Comparison of ENCODE assay signal across 15 cellular contexts in the genomic region with DNA sequence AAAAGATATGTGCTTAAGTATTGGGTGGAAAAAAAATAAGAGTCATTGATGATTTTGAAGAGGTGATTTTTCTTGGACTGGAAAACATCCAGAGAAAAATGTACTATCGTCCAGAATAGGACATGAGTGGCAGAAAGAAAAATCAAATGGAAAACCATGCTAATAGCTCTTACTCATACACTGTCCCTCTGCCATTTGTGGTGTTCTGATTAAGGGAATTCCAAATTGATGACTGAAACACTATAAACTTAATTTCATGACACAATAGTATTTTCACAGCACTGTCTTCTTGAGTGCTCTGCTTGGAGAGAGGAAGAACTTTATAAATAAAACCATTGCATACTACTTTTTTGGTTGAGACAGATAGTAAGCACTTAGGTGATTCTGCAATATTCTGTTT.
DNase-seq lines count a peak whose midpoint lies in the region; ATAC-seq and TF ChIP-seq lines count a peak whose summit lies in the region.
"Had no signal": no experiment of that assay in that cellular context is flagged by ENCODE, and none has a peak within 500 bp of the region (broad histone marks: within the 10 kb centered on the region; RNA-seq: fewer than 3 reads in every experiment).

No MANE protein-coding gene starts in this region.

- DNase-seq in ELR (ENCODE audit: low read depth) = peak; percentile 74
- peak; percentile 8 for DNase-seq in RWPE1 (ENCODE audit: low spot score)
- DNase-seq in fibroblast of gingiva (ENCODE audit: low read depth) = peak; percentile 65
- DNase-seq in renal cortical epithelial cell (ENCODE audit: low read depth) = peak; percentile 70
- no peak for DNase-seq in thyroid gland
- DNase-seq in NCI-H187 treated with DMSO at 0.1 percent for 48 hours (lab: John Stamatoyannopoulos, UW) = no peak
- no peak for DNase-seq in stimulated activated naive CD8-positive, alpha-beta T cell treated with anti-CD3 and anti-CD28 coated beads, Interleukin-15, Interleukin-2, amounts not matched to agents 100 U/mL and 50 U/mL, for 24 hours
- DNase-seq: activated naive CD4-positive, alpha-beta T cell treated with anti-CD3 and anti-CD28 coated beads, Interleukin-2, amount 10 ng/mL, durations not matched to agents 7 days and 5 days; dermis blood vessel endothelial cell; glutamatergic neuron; NCI-H1417; NCI-H524; stimulated activated CD4-positive, alpha-beta T cell treated with anti-CD3 and anti-CD28 coated beads, Interleukin-12 subunit alpha, Interleukin-12 subunit beta, amount 100 ng/mL, for 4 hours; tibial artery had no signal

- POLR2A ChIA-PET in RWPE1 (lab: Yijun Ruan, JAX; ENCODE audit: low non-redundant PET) = no interaction called here

- no peaks in the 10 kb centered on the region for H3K36me3 ChIP-seq in thyroid gland
- H3K36me3 ChIP-seq: tibial artery had no signal

- TF ChIP-seq POLR2A in thyroid gland (IDR thresholded peaks at IDR 0.05) = no peak

- ATAC-seq in stimulated activated naive CD8-positive, alpha-beta T cell treated with anti-CD3 and anti-CD28 coated beads, Interleukin-15, Interleukin-2, amounts not matched to agents 100 U/mL and 50 U/mL, for 24 hours = no peak
- ATAC-seq: Panc1 had no signal

- CTCF ChIA-PET in RWPE1 (lab: Yijun Ruan, JAX) = no interaction called here

- H3K27me3 ChIP-seq in thyroid gland = no peaks in the 10 kb centered on the region
- H3K27me3 ChIP-seq: tibial artery had no signal

- TF ChIP-seq CTCF in RWPE1 (conservative IDR thresholded peaks at IDR 0.05; ENCODE audit: low read depth) (no peak), thyroid gland (IDR thresholded peaks at IDR 0.05) (no peak)

- H3K4me1 ChIP-seq in thyroid gland = no peaks in the 10 kb centered on the region

- H3K4me3 ChIP-seq in thyroid gland (replicated peaks in 1 of 3) = no peak overlapping the region
- H3K4me3 ChIP-seq: tibial artery had no signal

- H3K27ac ChIP-seq in RWPE1 = no peak overlapping the region
- H3K27ac ChIP-seq in thyroid gland = no peak overlapping the region
- H3K27ac ChIP-seq: tibial artery had no signal

- WGBS in thyroid gland, 2 donors = 67 to 83% methylated on average over 1 of the region's 1 CpG

- no peaks in the 10 kb centered on the region for H3K9me3 ChIP-seq in thyroid gland
- H3K9me3 ChIP-seq: tibial artery had no signal

- intact Hi-C loops in thyroid gland (cut with DNase I) = no loop called here

Comparison
In these comparisons a context has a peak if more than half of its experiments do, and no peak if none do; other contexts are left out.
1. DNase-seq: peak in ELR (single experiment), RWPE1 (single experiment), fibroblast of gingiva (single experiment) and renal cortical epithelial cell (single experiment); none in thyroid gland (0 of 2), NCI-H187 treated with DMSO at 0.1 percent for 48 hours (single experiment) and stimulated activated naive CD8-positive, alpha-beta T cell treated with anti-CD3 and anti-CD28 coated beads, Interleukin-15, Interleukin-2, amounts not matched to agents 100 U/mL and 50 U/mL, for 24 hours (single experiment).